27 cellular contexts compared by ENCODE assay signal in genomic region chr7:136087881-136088280, GRCh38.
"Had no signal": no experiment of that assay in that cellular context is flagged by ENCODE, and none has a peak within 500 bp of the region (broad histone marks: within the 10 kb centered on the region; RNA-seq: fewer than 3 reads in every experiment).

No MANE protein-coding gene starts in this region.

- H3K36me3 Mint-ChIP-seq: activated naive CD4-positive, alpha-beta T cell treated with anti-CD3 and anti-CD28 coated beads, Interleukin-2, amount 10 ng/mL, durations not matched to agents 7 days and 5 days had no signal

- H3K27me3 Mint-ChIP-seq: activated CD4-positive, alpha-beta memory T cell treated with anti-CD3 and anti-CD28 coated beads for 36 hours; activated CD4-positive, alpha-beta T cell treated with anti-CD3 and anti-CD28 coated beads, Interleukin-2, amount 10 ng/mL, durations not matched to agents 7 days and 5 days; activated naive CD8-positive, alpha-beta T cell treated with anti-CD3 and anti-CD28 coated beads for 36 hours; central memory CD8-positive, alpha-beta T cell; T-helper 17 cell had no signal

- H3K4me2 ChIP-seq: KMS-11 had no signal

- H3K9me3 ChIP-seq: adrenal gland, body of pancreas, SJSA1 had no signal

- H3K4me1 Mint-ChIP-seq: activated CD4-positive, alpha-beta T cell treated with anti-CD3 and anti-CD28 coated beads, Interleukin-2, amount 10 ng/mL, durations not matched to agents 7 days and 5 days; activated naive CD4-positive, alpha-beta T cell treated with anti-CD3 and anti-CD28 coated beads, Interleukin-2, amount 10 ng/mL, durations not matched to agents 7 days and 5 days; activated naive CD8-positive, alpha-beta T cell treated with anti-CD3 and anti-CD28 coated beads for 36 hours had no signal

- H3K27ac ChIP-seq: adrenal gland, ascending aorta, body of pancreas, KMS-11, SJSA1, VCaP had no signal

- H3K9ac ChIP-seq: KMS-11 had no signal

- H3K4me1 ChIP-seq: ascending aorta, SJSA1 had no signal

- ATAC-seq: body of pancreas, PC-3, T-helper 17 cell had no signal

- DNase-seq: activated CD4-positive, alpha-beta memory T cell treated with anti-CD3 and anti-CD28 coated beads for 36 hours; activated CD4-positive, alpha-beta T cell treated with anti-CD3 and anti-CD28 coated beads, Interleukin-2, amount 10 ng/mL, durations not matched to agents 7 days and 5 days; activated CD4-positive, CD25-positive, alpha-beta regulatory T cell; activated CD8-positive, alpha-beta memory T cell treated with anti-CD3 and anti-CD28 coated beads for 24 hours; activated gamma-delta T cell treated with Interleukin-2 at 50 U/mL for 16 hours; activated naive CD4-positive, alpha-beta T cell treated with anti-CD3 and anti-CD28 coated beads, Interleukin-2, amount 10 ng/mL, durations not matched to agents 7 days and 5 days; activated naive CD8-positive, alpha-beta T cell treated with anti-CD3 and anti-CD28 coated beads for 36 hours; activated T-cell treated with anti-CD3 and anti-CD28 coated beads, Interleukin-2, amount 50 U/mL, for 48 hours; adrenal gland; body of pancreas; MV-4-11; NCI-H1092 treated with DMSO at 0.1 percent for 48 hours; NCI-H1417 treated with DMSO at 0.1 percent for 48 hours; NCI-H1694 treated with DMSO at 0.1 percent for 48 hours; NCI-H2029 treated with DMSO at 0.1 percent for 48 hours; NCI-H446; PC-3; SHP77; T-helper 17 cell; T-helper 9 cell had no signal

- H3K9me3 Mint-ChIP-seq: activated CD4-positive, alpha-beta T cell treated with anti-CD3 and anti-CD28 coated beads, Interleukin-2, amount 10 ng/mL, durations not matched to agents 7 days and 5 days; activated T-helper 2 cell treated with anti-CD3 and anti-CD28 coated beads, Interferon-gamma antibody, Interleukin-2, Interleukin-4, amounts not matched to agents 10 μg/mL and 5 μg/mL and 100 μg/mL, durations not matched to agents 14 hours and 24 hours and 36 hours had no signal

- H3K27ac Mint-ChIP-seq: activated CD4-positive, alpha-beta memory T cell treated with anti-CD3 and anti-CD28 coated beads for 36 hours; activated CD4-positive, alpha-beta T cell treated with anti-CD3 and anti-CD28 coated beads, Interleukin-2, amount 10 ng/mL, durations not matched to agents 7 days and 5 days; activated naive CD4-positive, alpha-beta T cell treated with anti-CD3 and anti-CD28 coated beads, Interleukin-2, amount 10 ng/mL, durations not matched to agents 7 days and 5 days; activated naive CD8-positive, alpha-beta T cell treated with anti-CD3 and anti-CD28 coated beads for 36 hours; activated T-helper 2 cell treated with anti-CD3 and anti-CD28 coated beads, Interferon-gamma antibody, Interleukin-2, Interleukin-4, amounts not matched to agents 10 μg/mL and 5 μg/mL and 100 μg/mL, durations not matched to agents 14 hours and 24 hours and 36 hours; IgD-negative memory B cell had no signal

- H3K4me3 Mint-ChIP-seq: activated CD4-positive, alpha-beta memory T cell treated with anti-CD3 and anti-CD28 coated beads for 36 hours; activated CD4-positive, alpha-beta T cell treated with anti-CD3 and anti-CD28 coated beads, Interleukin-2, amount 10 ng/mL, durations not matched to agents 7 days and 5 days; activated naive CD4-positive, alpha-beta T cell treated with anti-CD3 and anti-CD28 coated beads, Interleukin-2, amount 10 ng/mL, durations not matched to agents 7 days and 5 days; activated naive CD8-positive, alpha-beta T cell treated with anti-CD3 and anti-CD28 coated beads for 36 hours; T-helper 17 cell had no signal

- H3K27me3 ChIP-seq: adrenal gland, ascending aorta, body of pancreas, SJSA1 had no signal

- H3K36me3 ChIP-seq: adrenal gland, ascending aorta, SJSA1 had no signal
